In genomic region chr16:81716478-81717210, GRCh38 we compare ENCODE assay signal across 11 cellular contexts.
DNase-seq lines count a peak whose midpoint lies in the region; ATAC-seq and TF ChIP-seq lines count a peak whose summit lies in the region.
"Had no signal": no experiment of that assay in that cellular context is flagged by ENCODE, and none has a peak within 500 bp of the region (broad histone marks: within the 10 kb centered on the region; RNA-seq: fewer than 3 reads in every experiment).

No MANE protein-coding gene starts in this region.

- ATAC-seq in GM21825 (IDR thresholded peaks at IDR 0.05; ENCODE audit: unreplicated experiment) (peak; percentile 62), HG03565 (IDR thresholded peaks at IDR 0.05; ENCODE audit: unreplicated experiment) (no peak)
- ATAC-seq: left cardiac atrium had no signal

- H3K4me1 ChIP-seq in OCI-LY1 (ENCODE audit: insufficient read depth, low read length, severe bottlenecking) = peaks cover 66% of the 10 kb centered on the region

- H3K36me3 ChIP-seq in OCI-LY1 (ENCODE audit: insufficient read depth, low read length) = no peaks in the 10 kb centered on the region

- H3K36me3 Mint-ChIP-seq in activated naive CD4-positive, alpha-beta T cell treated with anti-CD3 and anti-CD28 coated beads, Interleukin-2, amount 10 ng/mL, durations not matched to agents 7 days and 5 days = no peaks in the 10 kb centered on the region

- H3K4me3 Mint-ChIP-seq in activated naive CD4-positive, alpha-beta T cell treated with anti-CD3 and anti-CD28 coated beads, Interleukin-2, amount 10 ng/mL, durations not matched to agents 7 days and 5 days = no peak overlapping the region
- H3K4me3 Mint-ChIP-seq: dendritic cell treated with granulocyte-macrophage colony-stimulating factor and Interleukin-4, amounts not matched to agents 40 ng/mL and 50 ng/mL, for 4 days had no signal

- CTCF ChIA-PET in activated naive CD4-positive, alpha-beta T cell treated with anti-CD3 and anti-CD28 coated beads, Interleukin-2, amount 10 ng/mL, durations not matched to agents 7 days and 5 days (lab: Charles Lee) = no interaction called here

- H3K79me2 ChIP-seq in OCI-LY1 (ENCODE audit: insufficient read depth, low read length) = no peaks in the 10 kb centered on the region

- H3K4me2 ChIP-seq in OCI-LY1 (ENCODE audit: low read length) = peak overlapping the region; percentile 64

- H3F3A ChIP-seq in OCI-LY1 (ENCODE audit: insufficient read depth, low read length) = no peaks in the 10 kb centered on the region; the same call in 1 of the 2 replicates

- H3K4me1 Mint-ChIP-seq in activated naive CD4-positive, alpha-beta T cell treated with anti-CD3 and anti-CD28 coated beads, Interleukin-2, amount 10 ng/mL, durations not matched to agents 7 days and 5 days = peaks cover 48% of the 10 kb centered on the region

- peak overlapping the region; percentile 45 for H3K4me3 ChIP-seq in OCI-LY1 (ENCODE audit: low read depth, low read length, poor library complexity, severe bottlenecking)

- H2AFZ ChIP-seq in OCI-LY1 (ENCODE audit: low read length) = no peak overlapping the region

- H3K27ac ChIP-seq in OCI-LY1 (ENCODE audit: low read depth, low read length, poor library complexity, severe bottlenecking) = peak overlapping the region; percentile 93

- no peaks in the 10 kb centered on the region for H3K9me2 ChIP-seq in OCI-LY1 (ENCODE audit: low read depth, low read length)

- TF ChIP-seq CTCF in OCI-LY1 (IDR thresholded peaks at IDR 0.05; ENCODE audit: low read length) = no peak

- peaks cover 9% of the 10 kb centered on the region for H3K9me3 Mint-ChIP-seq in activated naive CD4-positive, alpha-beta T cell treated with anti-CD3 and anti-CD28 coated beads, Interleukin-2, amount 10 ng/mL, durations not matched to agents 7 days and 5 days

- no peaks in the 10 kb centered on the region for H4K20me1 ChIP-seq in OCI-LY1 (ENCODE audit: insufficient read depth, low read length)

- H3K27me3 ChIP-seq in OCI-LY1 (ENCODE audit: insufficient read depth, low read length) = no peaks in the 10 kb centered on the region

- no peaks in the 10 kb centered on the region for H3K9me3 ChIP-seq in OCI-LY1 (ENCODE audit: low read length)

- DNase-seq in activated naive CD4-positive, alpha-beta T cell treated with Interleukin-2 at 50 U/mL for 16 hours = peak; percentile 32
- no peak for DNase-seq in activated naive CD4-positive, alpha-beta T cell treated with anti-CD3 and anti-CD28 coated beads, Interleukin-2, amount 10 ng/mL, durations not matched to agents 7 days and 5 days
- DNase-seq in stimulated activated CD8-positive, alpha-beta memory T cell treated with anti-CD3 and anti-CD28 coated beads, Interleukin-4, amount 100 ng/mL, for 48 hours = peak; percentile 56
- DNase-seq in NCI-H2081 (lab: John Stamatoyannopoulos, UW) = no peak
- no peak for DNase-seq in T1000 (lab: John Stamatoyannopoulos, UW)
- DNase-seq: left cardiac atrium, NCI-H2171 treated with DMSO at 0.1 percent for 48 hours had no signal

- no peak overlapping the region for H3K27ac Mint-ChIP-seq in activated naive CD4-positive, alpha-beta T cell treated with anti-CD3 and anti-CD28 coated beads, Interleukin-2, amount 10 ng/mL, durations not matched to agents 7 days and 5 days
- H3K27ac Mint-ChIP-seq: dendritic cell treated with granulocyte-macrophage colony-stimulating factor and Interleukin-4, amounts not matched to agents 40 ng/mL and 50 ng/mL, for 4 days had no signal

- no peaks in the 10 kb centered on the region for H3K27me3 Mint-ChIP-seq in activated naive CD4-positive, alpha-beta T cell treated with anti-CD3 and anti-CD28 coated beads, Interleukin-2, amount 10 ng/mL, durations not matched to agents 7 days and 5 days
- H3K27me3 Mint-ChIP-seq: dendritic cell treated with granulocyte-macrophage colony-stimulating factor and Interleukin-4, amounts not matched to agents 40 ng/mL and 50 ng/mL, for 4 days had no signal

- peak overlapping the region; percentile 47; the same call in 1 of the 2 replicates for H3K9ac ChIP-seq in OCI-LY1 (ENCODE audit: low read length)

Comparison
In these comparisons a context has a peak if more than half of its experiments do, and no peak if none do; other contexts are left out.
1. DNase-seq: peak in activated naive CD4-positive, alpha-beta T cell treated with Interleukin-2 at 50 U/mL for 16 hours (single experiment) and stimulated activated CD8-positive, alpha-beta memory T cell treated with anti-CD3 and anti-CD28 coated beads, Interleukin-4, amount 100 ng/mL, for 48 hours (single experiment); none in activated naive CD4-positive, alpha-beta T cell treated with anti-CD3 and anti-CD28 coated beads, Interleukin-2, amount 10 ng/mL, durations not matched to agents 7 days and 5 days (single experiment), NCI-H2081 (0 of 2) and T1000 (single experiment).